12 cellular contexts compared by ENCODE assay signal in genomic region chr1:162179121-162179520, GRCh38.
DNase-seq lines count a peak whose midpoint lies in the region; ATAC-seq and TF ChIP-seq lines count a peak whose summit lies in the region.
"Had no signal": no experiment of that assay in that cellular context is flagged by ENCODE, and none has a peak within 500 bp of the region (broad histone marks: within the 10 kb centered on the region; RNA-seq: fewer than 3 reads in every experiment).

No MANE protein-coding gene starts in this region.

- H3K4me2 ChIP-seq in GM23338 = peak overlapping the region; percentile 52
- H3K4me2 ChIP-seq in neural cell (ENCODE audit: low read length) = no peak overlapping the region
- H3K4me2 ChIP-seq in OCI-LY7 (ENCODE audit: low read length) = no peak overlapping the region
- H3K4me2 ChIP-seq: BLaER1 had no signal

- H3F3A ChIP-seq in GM23338 (replicated peaks; ENCODE audit: low read depth) (0 out of 2 replicates have a peak, but pooled peaks cover 3% of the 10 kb centered on the region), neural cell (ENCODE audit: insufficient read depth, low read length, poor library complexity, severe bottlenecking) (peaks cover 3% of the 10 kb centered on the region)

- H3K79me2 ChIP-seq in GM23338 (replicated peaks; ENCODE audit: insufficient read depth) (peaks cover 11% of the 10 kb centered on the region; the same call in 1 of the 2 replicates), neural cell (replicated peaks; ENCODE audit: insufficient read depth, low read length) (peaks cover 11% of the 10 kb centered on the region), OCI-LY7 (ENCODE audit: insufficient read depth, low read depth, low read length) (no peaks in the 10 kb centered on the region)

- ATAC-seq in GM23338 (peak; percentile 31; the same call in 1 of the 3 replicates), GM18505 (IDR thresholded peaks at IDR 0.05; ENCODE audit: unreplicated experiment) (no peak), T-helper 17 cell (no peak)
- ATAC-seq: K562 had no signal

- TF ChIP-seq CTCF in GM23338 (conservative IDR thresholded peaks at IDR 0.05; ENCODE audit: low read depth in 2 of 2) (no peak), colonic mucosa (IDR thresholded peaks at IDR 0.05) (no peak), neural cell (IDR thresholded peaks at IDR 0.05; ENCODE audit: poor library complexity, severe bottlenecking) (no peak), OCI-LY7 (conservative IDR thresholded peaks at IDR 0.05; ENCODE audit: low read length) (no peak), coronary artery (IDR thresholded peaks at IDR 0.05) (no peak)

- DNase-seq in GM23338 (ENCODE audit: low spot score) (no peak), NCI-H69 (lab: John Stamatoyannopoulos, UW) (peak; percentile 64), colonic mucosa (peak; percentile 38), OCI-LY7 (ENCODE audit: low spot score) (no peak), coronary artery (ENCODE audit: low spot score) (no peak), T-helper 17 cell (no peak)
- DNase-seq: CD8-positive, alpha-beta memory T cell; NCI-H2227 treated with DMSO at 0.1 percent for 48 hours had no signal

- CTCF ChIA-PET in OCI-LY7 (lab: Charles Lee; ENCODE audit: unreplicated experiment) = no interaction called here

- no peaks in the 10 kb centered on the region for H3K9me3 Mint-ChIP-seq in GM23338
- H3K9me3 Mint-ChIP-seq: CD8-positive, alpha-beta memory T cell had no signal

- H3K4me3 ChIP-seq in GM23338 (no peak overlapping the region), colonic mucosa (no peak overlapping the region), neural cell (ENCODE audit: low read length) (no peak overlapping the region), OCI-LY7 (ENCODE audit: low read depth, low read length, poor library complexity, severe bottlenecking) (no peak overlapping the region), coronary artery (no peak overlapping the region)
- H3K4me3 ChIP-seq: BLaER1, K562 had no signal

- H3K36me3 ChIP-seq in GM23338 (ENCODE audit: insufficient read depth) (no peaks in the 10 kb centered on the region), colonic mucosa (no peaks in the 10 kb centered on the region), neural cell (ENCODE audit: insufficient read depth, low read length) (no peaks in the 10 kb centered on the region), OCI-LY7 (ENCODE audit: insufficient read depth, low read length) (no peaks in the 10 kb centered on the region)
- H3K36me3 ChIP-seq: BLaER1 had no signal

- TF ChIP-seq POLR2A in GM18505 (IDR thresholded peaks at IDR 0.05; ENCODE audit: borderline replicate concordance, extremely low read depth, insufficient read depth, insufficient read length) = no peak

- H2AFZ ChIP-seq in GM23338 = no peak overlapping the region
- no peak overlapping the region for H2AFZ ChIP-seq in neural cell (ENCODE audit: low read depth, low read length)
- no peak overlapping the region for H2AFZ ChIP-seq in OCI-LY7 (ENCODE audit: low read length)

- H3K9me2 ChIP-seq in GM23338 (ENCODE audit: insufficient read depth) (peaks cover 4% of the 10 kb centered on the region; the same call in 1 of the 2 replicates), neural cell (ENCODE audit: insufficient read depth, low read length) (no peaks in the 10 kb centered on the region), OCI-LY7 (ENCODE audit: insufficient read depth, low read length) (no peaks in the 10 kb centered on the region)

- H3K9ac ChIP-seq in colonic mucosa (ENCODE audit: low read depth in 2 of 2, low read length in 2 of 2) (no peak overlapping the region), neural cell (ENCODE audit: low read length) (no peak overlapping the region)
- H3K9ac ChIP-seq: BLaER1 had no signal

- intact Hi-C loops in colonic mucosa (cut with DNase I) = no loop called here
- intact Hi-C loops in OCI-LY7 (cut with micrococcal nuclease; ENCODE audit: unreplicated experiment) = no loop called here

- H3K4me1 ChIP-seq in GM23338 (ENCODE audit: insufficient read depth) (peaks cover 57% of the 10 kb centered on the region), colonic mucosa (peaks cover 5% of the 10 kb centered on the region), OCI-LY7 (ENCODE audit: insufficient read depth, low read length, poor library complexity, severe bottlenecking) (no peaks in the 10 kb centered on the region)
- H3K4me1 ChIP-seq: BLaER1 had no signal

- H3K4me1 Mint-ChIP-seq in GM23338 = peaks cover 56% of the 10 kb centered on the region
- no peaks in the 10 kb centered on the region for H3K4me1 Mint-ChIP-seq in T-helper 17 cell
- H3K4me1 Mint-ChIP-seq: CD8-positive, alpha-beta memory T cell had no signal

- no peak overlapping the region for H3K27ac Mint-ChIP-seq in GM23338
- H3K27ac Mint-ChIP-seq in T-helper 17 cell = no peak overlapping the region
- H3K27ac Mint-ChIP-seq: CD8-positive, alpha-beta memory T cell had no signal

- POLR2A ChIA-PET in OCI-LY7 (lab: Charles Lee) = no interaction called here

- BruUV-seq in OCI-LY7 (replicated peaks; lab: Mats Ljungman, UMichigan) = no TSS peak

- no peak for TF ChIP-seq RAD21 in neural cell (conservative IDR thresholded peaks at IDR 0.05)

- H4K20me1 ChIP-seq in GM23338 (replicated peaks; ENCODE audit: insufficient read depth) (peaks cover 4% of the 10 kb centered on the region; the same call in 1 of the 2 replicates), neural cell (ENCODE audit: insufficient read depth) (no peaks in the 10 kb centered on the region), OCI-LY7 (ENCODE audit: insufficient read depth, low read length) (no peaks in the 10 kb centered on the region)
- H4K20me1 ChIP-seq: BLaER1 had no signal

- no peaks in the 10 kb centered on the region for H3K9me3 ChIP-seq in colonic mucosa
- H3K9me3 ChIP-seq in neural cell (ENCODE audit: low read length) = no peaks in the 10 kb centered on the region
- no peaks in the 10 kb centered on the region for H3K9me3 ChIP-seq in OCI-LY7 (ENCODE audit: low read length)
- no peaks in the 10 kb centered on the region for H3K9me3 ChIP-seq in T-helper 17 cell (ENCODE audit: control insufficient read depth, low read length, poor library complexity, severe bottlenecking)
- H3K9me3 ChIP-seq: BLaER1 had no signal

- H3K27ac ChIP-seq in GM23338 (ENCODE audit: low read depth) = no peak overlapping the region
- no peak overlapping the region for H3K27ac ChIP-seq in colonic mucosa
- peak overlapping the region; percentile 29 for H3K27ac ChIP-seq in neural cell (ENCODE audit: low read length)
- H3K27ac ChIP-seq in OCI-LY7 (ENCODE audit: low read depth, low read length, poor library complexity, severe bottlenecking) = no peak overlapping the region
- no peak overlapping the region for H3K27ac ChIP-seq in coronary artery
- H3K27ac ChIP-seq: BLaER1 had no signal

- H3K36me3 Mint-ChIP-seq in GM23338 (ENCODE audit: low read depth) (peaks cover 21% of the 10 kb centered on the region; the same call in 2 of the 3 replicates), T-helper 17 cell (ENCODE audit: low read depth) (no peaks in the 10 kb centered on the region)
- H3K36me3 Mint-ChIP-seq: CD8-positive, alpha-beta memory T cell had no signal

- H3K4me3 Mint-ChIP-seq in GM23338 (no peak overlapping the region), T-helper 17 cell (no peak overlapping the region)
- H3K4me3 Mint-ChIP-seq: CD8-positive, alpha-beta memory T cell had no signal

- H3K27me3 ChIP-seq in GM23338 (ENCODE audit: insufficient read depth) = no peaks in the 10 kb centered on the region
- H3K27me3 ChIP-seq in colonic mucosa = no peaks in the 10 kb centered on the region
- H3K27me3 ChIP-seq in neural cell (ENCODE audit: insufficient read depth, low read depth, low read length) = no peaks in the 10 kb centered on the region
- H3K27me3 ChIP-seq: BLaER1 had no signal

- TF ChIP-seq EP300 in neural cell (conservative IDR thresholded peaks at IDR 0.05; ENCODE audit: poor library complexity, severe bottlenecking) = no peak

- H3K27me3 Mint-ChIP-seq in GM23338 (ENCODE audit: insufficient read depth, low read depth, poor library complexity) (no peaks in the 10 kb centered on the region), T-helper 17 cell (peaks cover 21% of the 10 kb centered on the region)

TF ChIP-seq in GM23338, 12 proteins besides CTCF, POLR2A, EP300 and RAD21 (continues in another document):
- TF ChIP-seq ZNF114 (CRISPR knock-in tag; IDR thresholded peaks at IDR 0.05) (no peak), CREB1 (CRISPR knock-in tag; IDR thresholded peaks at IDR 0.05; ENCODE audit: low read depth) (no peak)

TF ChIP-seq in neural cell, 6 proteins besides CTCF, POLR2A, EP300 and RAD21:
- TF ChIP-seq MXI1 (conservative IDR thresholded peaks at IDR 0.05; ENCODE audit: poor library complexity, severe bottlenecking) (no peak), REST (IDR thresholded peaks at IDR 0.05; ENCODE audit: borderline replicate concordance) (no peak), SMC3 (conservative IDR thresholded peaks at IDR 0.05; ENCODE audit: poor library complexity) (no peak), TAF1 (IDR thresholded peaks at IDR 0.05; ENCODE audit: low read depth) (no peak), POLR2AphosphoS5 (IDR thresholded peaks at IDR 0.05) (no peak), EZH2 (IDR thresholded peaks at IDR 0.05; ENCODE audit: borderline replicate concordance, insufficient read depth, low read length, poor library complexity, severe bottlenecking) (no peak)

Comparison
In these comparisons a context has a peak if more than half of its experiments do, and no peak if none do; other contexts are left out.
1. DNase-seq: peak in NCI-H69 (single experiment) and colonic mucosa (single experiment); none in GM23338 (single experiment), OCI-LY7 (single experiment), coronary artery (single experiment) and T-helper 17 cell (0 of 3).